In genomic region chr22:50530857-50531545, GRCh38 we compare ENCODE assay signal across 8 cellular contexts. TPM values are rescaled to one million over a fixed set of nuclear protein-coding genes. Genes with fewer than 3 reads are reported as not detected.
DNase-seq lines count a peak whose midpoint lies in the region; ATAC-seq and TF ChIP-seq lines count a peak whose summit lies in the region.

No MANE protein-coding gene starts in this region.

- TF ChIP-seq POLR2A in NB4 (IDR thresholded peaks at IDR 0.05; ENCODE audit: extremely low read depth, insufficient read length) = peak; percentile 61

- ATAC-seq in HG03378 (IDR thresholded peaks at IDR 0.05; ENCODE audit: unreplicated experiment) = no peak

- TF ChIP-seq CTCF in GM13976 (IDR thresholded peaks at IDR 0.05; ENCODE audit: borderline replicate concordance, control extremely low read depth, extremely low read depth, insufficient read depth, missing control alignments) (no peak), NB4 (IDR thresholded peaks at IDR 0.05; ENCODE audit: low read depth, low read length) (no peak)

- in situ Hi-C loops in GM13976 (cut with MboI; ENCODE audit: low sequenced_read_pairs, unreplicated experiment) = no loop called here

- DNase-seq in GM13976 (ENCODE audit: low spot score) (peak; percentile 80), NB4 (ENCODE audit: low read depth) (peak; percentile 93), dermis blood vessel endothelial cell (peak; percentile 68), medulla oblongata (ENCODE audit: extremely low spot score) (peak; percentile 55), NCI-H1092 treated with DMSO at 0.1 percent for 48 hours (lab: John Stamatoyannopoulos, UW) (no peak)
- peak; percentile 91 for DNase-seq in activated CD4-positive, alpha-beta T cell treated with anti-CD3 and anti-CD28 coated beads for 48 hours
- peak; percentile 67 for DNase-seq in stimulated activated CD8-positive, alpha-beta memory T cell treated with anti-CD3 and anti-CD28 coated beads, Interleukin-12 subunit alpha, Interleukin-12 subunit beta, amount 100 ng/mL, for 4 hours (ENCODE audit: low read depth)

- peak overlapping the region; percentile 73 for H3K4me3 ChIP-seq in NB4 (ENCODE audit: low read depth, low read length)

RNA-seq across cellular contexts. Expression of gene TYMP, which starts 1.2 kb away (rescaled TPM):
- 28.9 and 53.1 TPM in 2 replicates for total RNA-seq in dermis blood vessel endothelial cell

RNA-seq across cellular contexts. Expression of gene SCO2, which starts 5.6 kb away (rescaled TPM):
- total RNA-seq in dermis blood vessel endothelial cell = 2.3 and 5.6 TPM in 2 replicates

RNA-seq across cellular contexts. Expression of gene KLHDC7B, which starts 14.7 kb away (rescaled TPM):
- total RNA-seq in dermis blood vessel endothelial cell = not detected in 2 replicates

RNA-seq across cellular contexts. Expression of gene NCAPH2, which starts 23.0 kb away (rescaled TPM):
- total RNA-seq in dermis blood vessel endothelial cell = 30.1 and 37.1 TPM in 2 replicates

RNA-seq across cellular contexts. Expression of gene LMF2, which starts 23.5 kb away (rescaled TPM):
- total RNA-seq in dermis blood vessel endothelial cell = 43.7 and 50.9 TPM in 2 replicates
